In the genomic region with DNA sequence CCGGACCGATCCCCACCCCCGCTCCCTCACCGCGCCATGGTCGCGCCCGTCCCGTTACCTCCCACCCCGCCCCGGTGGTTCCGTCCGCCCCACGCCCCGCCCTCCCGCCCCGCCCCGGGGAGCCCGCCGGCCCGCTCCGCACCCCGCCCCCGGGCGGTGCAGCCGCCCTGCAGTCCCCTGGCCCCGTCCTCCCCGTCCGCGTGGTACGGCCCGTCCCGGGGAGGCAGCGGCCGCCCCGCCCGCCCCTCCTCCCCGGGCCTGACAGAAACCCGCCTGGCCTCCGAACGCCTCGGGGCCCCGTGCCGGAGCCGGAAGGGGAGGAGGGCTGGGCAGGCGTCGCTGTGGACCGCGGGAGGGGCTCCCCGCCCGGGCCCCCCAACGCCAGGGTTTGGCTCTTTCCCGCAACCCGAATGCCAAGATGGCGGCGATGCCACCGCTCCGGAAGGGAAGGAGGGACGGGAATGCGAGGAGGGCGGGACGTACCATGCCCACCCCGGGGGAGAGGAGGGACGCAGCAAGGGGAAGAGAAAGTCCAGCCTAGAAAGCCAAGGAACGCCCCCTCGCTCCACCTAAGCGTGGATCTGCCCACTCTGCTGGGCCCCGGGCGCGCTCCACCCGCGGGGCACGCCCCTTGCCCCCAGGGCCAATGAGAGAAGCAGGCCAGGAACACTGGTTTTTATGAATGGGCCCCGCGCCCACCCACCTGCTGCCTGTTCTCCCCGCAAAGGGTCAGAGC, we compare ENCODE assay signal across 1 cellular context.
TF ChIP-seq lines count a peak whose summit lies in the region.

A gene (minus strand): TSS at position 56 of the 736 bp plus-strand sequence. CDS start 132 bp downstream, outside the sequence.

TF ChIP-seq in HepG2, 621 proteins besides CTCF, POLR2A, EP300 and RAD21 (continued from another document and continues in another):
- TF ChIP-seq ZNF331 (CRISPR knock-in tag; IDR thresholded peaks at IDR 0.05): peak; percentile 84
- TF ChIP-seq ZEB1 (IDR thresholded peaks at IDR 0.05; ENCODE audit: insufficient replicate concordance, low read depth): peak; percentile 51
- TF ChIP-seq, protein P1, sequence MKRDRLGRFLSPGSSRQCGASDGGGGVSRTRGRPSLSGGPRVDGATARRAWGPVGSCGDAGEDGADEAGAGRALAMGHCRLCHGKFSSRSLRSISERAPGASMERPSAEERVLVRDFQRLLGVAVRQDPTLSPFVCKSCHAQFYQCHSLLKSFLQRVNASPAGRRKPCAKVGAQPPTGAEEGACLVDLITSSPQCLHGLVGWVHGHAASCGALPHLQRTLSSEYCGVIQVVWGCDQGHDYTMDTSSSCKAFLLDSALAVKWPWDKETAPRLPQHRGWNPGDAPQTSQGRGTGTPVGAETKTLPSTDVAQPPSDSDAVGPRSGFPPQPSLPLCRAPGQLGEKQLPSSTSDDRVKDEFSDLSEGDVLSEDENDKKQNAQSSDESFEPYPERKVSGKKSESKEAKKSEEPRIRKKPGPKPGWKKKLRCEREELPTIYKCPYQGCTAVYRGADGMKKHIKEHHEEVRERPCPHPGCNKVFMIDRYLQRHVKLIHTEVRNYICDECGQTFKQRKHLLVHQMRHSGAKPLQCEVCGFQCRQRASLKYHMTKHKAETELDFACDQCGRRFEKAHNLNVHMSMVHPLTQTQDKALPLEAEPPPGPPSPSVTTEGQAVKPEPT (CRISPR knock-in tag; IDR thresholded peaks at IDR 0.05; ENCODE audit: low read depth): peak; percentile 93
- peak; percentile 99 for TF ChIP-seq YY1 (IDR thresholded peaks at IDR 0.05; ENCODE audit: insufficient read depth, insufficient replicate concordance, low read depth, low read length)
- no peak for TF ChIP-seq FOXM1 (CRISPR knock-in tag; IDR thresholded peaks at IDR 0.05)
- no peak; the same call in 1 of the 2 replicates for TF ChIP-seq NCOA1 (CRISPR knock-in tag; IDR thresholded peaks at IDR 0.05)
- no peak for TF ChIP-seq ESRRA (CRISPR knock-in tag; IDR thresholded peaks at IDR 0.05; ENCODE audit: low read depth)
- no peak; the same call in 1 of the 2 replicates for TF ChIP-seq MYNN (CRISPR knock-in tag; IDR thresholded peaks at IDR 0.05; ENCODE audit: low read depth)
- TF ChIP-seq, protein P2, sequence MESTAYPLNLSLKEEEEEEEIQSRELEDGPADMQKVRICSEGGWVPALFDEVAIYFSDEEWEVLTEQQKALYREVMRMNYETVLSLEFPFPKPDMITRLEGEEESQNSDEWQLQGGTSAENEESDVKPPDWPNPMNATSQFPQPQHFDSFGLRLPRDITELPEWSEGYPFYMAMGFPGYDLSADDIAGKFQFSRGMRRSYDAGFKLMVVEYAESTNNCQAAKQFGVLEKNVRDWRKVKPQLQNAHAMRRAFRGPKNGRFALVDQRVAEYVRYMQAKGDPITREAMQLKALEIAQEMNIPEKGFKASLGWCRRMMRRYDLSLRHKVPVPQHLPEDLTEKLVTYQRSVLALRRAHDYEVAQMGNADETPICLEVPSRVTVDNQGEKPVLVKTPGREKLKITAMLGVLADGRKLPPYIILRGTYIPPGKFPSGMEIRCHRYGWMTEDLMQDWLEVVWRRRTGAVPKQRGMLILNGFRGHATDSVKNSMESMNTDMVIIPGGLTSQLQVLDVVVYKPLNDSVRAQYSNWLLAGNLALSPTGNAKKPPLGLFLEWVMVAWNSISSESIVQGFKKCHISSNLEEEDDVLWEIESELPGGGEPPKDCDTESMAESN (CRISPR knock-in tag; conservative IDR thresholded peaks at IDR 0.05): peak; percentile 74; the same call in 1 of the 2 replicates
- TF ChIP-seq ZNF773 (CRISPR knock-in tag; IDR thresholded peaks at IDR 0.05; ENCODE audit: borderline replicate concordance): no peak
- TF ChIP-seq, protein P3, sequence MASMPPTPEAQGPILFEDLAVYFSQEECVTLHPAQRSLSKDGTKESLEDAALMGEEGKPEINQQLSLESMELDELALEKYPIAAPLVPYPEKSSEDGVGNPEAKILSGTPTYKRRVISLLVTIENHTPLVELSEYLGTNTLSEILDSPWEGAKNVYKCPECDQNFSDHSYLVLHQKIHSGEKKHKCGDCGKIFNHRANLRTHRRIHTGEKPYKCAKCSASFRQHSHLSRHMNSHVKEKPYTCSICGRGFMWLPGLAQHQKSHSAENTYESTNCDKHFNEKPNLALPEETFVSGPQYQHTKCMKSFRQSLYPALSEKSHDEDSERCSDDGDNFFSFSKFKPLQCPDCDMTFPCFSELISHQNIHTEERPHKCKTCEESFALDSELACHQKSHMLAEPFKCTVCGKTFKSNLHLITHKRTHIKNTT (CRISPR knock-in tag; IDR thresholded peaks at IDR 0.05): no peak
- TF ChIP-seq CEBPB (IDR thresholded peaks at IDR 0.05; ENCODE audit: borderline replicate concordance, low read depth, low read length): no peak
- TF ChIP-seq ZNF841 (CRISPR knock-in tag; IDR thresholded peaks at IDR 0.05; ENCODE audit: borderline replicate concordance): no peak
- TF ChIP-seq, protein P4, sequence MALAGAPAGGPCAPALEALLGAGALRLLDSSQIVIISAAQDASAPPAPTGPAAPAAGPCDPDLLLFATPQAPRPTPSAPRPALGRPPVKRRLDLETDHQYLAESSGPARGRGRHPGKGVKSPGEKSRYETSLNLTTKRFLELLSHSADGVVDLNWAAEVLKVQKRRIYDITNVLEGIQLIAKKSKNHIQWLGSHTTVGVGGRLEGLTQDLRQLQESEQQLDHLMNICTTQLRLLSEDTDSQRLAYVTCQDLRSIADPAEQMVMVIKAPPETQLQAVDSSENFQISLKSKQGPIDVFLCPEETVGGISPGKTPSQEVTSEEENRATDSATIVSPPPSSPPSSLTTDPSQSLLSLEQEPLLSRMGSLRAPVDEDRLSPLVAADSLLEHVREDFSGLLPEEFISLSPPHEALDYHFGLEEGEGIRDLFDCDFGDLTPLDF (CRISPR knock-in tag; IDR thresholded peaks at IDR 0.05): peak; percentile 78; the same call in 1 of the 2 replicates
- TF ChIP-seq, protein P5, sequence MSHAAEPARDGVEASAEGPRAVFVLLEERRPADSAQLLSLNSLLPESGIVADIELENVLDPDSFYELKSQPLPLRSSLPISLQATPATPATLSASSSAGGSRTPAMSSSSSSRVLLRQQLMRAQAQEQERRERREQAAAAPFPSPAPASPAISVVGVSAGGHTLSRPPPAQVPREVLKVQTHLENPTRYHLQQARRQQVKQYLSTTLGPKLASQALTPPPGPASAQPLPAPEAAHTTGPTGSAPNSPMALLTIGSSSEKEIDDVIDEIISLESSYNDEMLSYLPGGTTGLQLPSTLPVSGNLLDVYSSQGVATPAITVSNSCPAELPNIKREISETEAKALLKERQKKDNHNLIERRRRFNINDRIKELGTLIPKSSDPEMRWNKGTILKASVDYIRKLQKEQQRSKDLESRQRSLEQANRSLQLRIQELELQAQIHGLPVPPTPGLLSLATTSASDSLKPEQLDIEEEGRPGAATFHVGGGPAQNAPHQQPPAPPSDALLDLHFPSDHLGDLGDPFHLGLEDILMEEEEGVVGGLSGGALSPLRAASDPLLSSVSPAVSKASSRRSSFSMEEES (CRISPR knock-in tag; IDR thresholded peaks at IDR 0.05): no peak; the same call in 1 of the 2 replicates
- no peak for TF ChIP-seq TP53 (CRISPR knock-in tag; conservative IDR thresholded peaks at IDR 0.05)
- TF ChIP-seq PRMT3 (CRISPR knock-in tag; IDR thresholded peaks at IDR 0.05; ENCODE audit: borderline replicate concordance, low read depth): no peak
- TF ChIP-seq GPN1 (CRISPR knock-in tag; IDR thresholded peaks at IDR 0.05; ENCODE audit: borderline replicate concordance): no peak
- TF ChIP-seq, protein P6, sequence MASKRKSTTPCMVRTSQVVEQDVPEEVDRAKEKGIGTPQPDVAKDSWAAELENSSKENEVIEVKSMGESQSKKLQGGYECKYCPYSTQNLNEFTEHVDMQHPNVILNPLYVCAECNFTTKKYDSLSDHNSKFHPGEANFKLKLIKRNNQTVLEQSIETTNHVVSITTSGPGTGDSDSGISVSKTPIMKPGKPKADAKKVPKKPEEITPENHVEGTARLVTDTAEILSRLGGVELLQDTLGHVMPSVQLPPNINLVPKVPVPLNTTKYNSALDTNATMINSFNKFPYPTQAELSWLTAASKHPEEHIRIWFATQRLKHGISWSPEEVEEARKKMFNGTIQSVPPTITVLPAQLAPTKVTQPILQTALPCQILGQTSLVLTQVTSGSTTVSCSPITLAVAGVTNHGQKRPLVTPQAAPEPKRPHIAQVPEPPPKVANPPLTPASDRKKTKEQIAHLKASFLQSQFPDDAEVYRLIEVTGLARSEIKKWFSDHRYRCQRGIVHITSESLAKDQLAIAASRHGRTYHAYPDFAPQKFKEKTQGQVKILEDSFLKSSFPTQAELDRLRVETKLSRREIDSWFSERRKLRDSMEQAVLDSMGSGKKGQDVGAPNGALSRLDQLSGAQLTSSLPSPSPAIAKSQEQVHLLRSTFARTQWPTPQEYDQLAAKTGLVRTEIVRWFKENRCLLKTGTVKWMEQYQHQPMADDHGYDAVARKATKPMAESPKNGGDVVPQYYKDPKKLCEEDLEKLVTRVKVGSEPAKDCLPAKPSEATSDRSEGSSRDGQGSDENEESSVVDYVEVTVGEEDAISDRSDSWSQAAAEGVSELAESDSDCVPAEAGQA (IDR thresholded peaks at IDR 0.05; ENCODE audit: low read depth): peak; percentile 86
- TF ChIP-seq, protein P6 (CRISPR knock-in tag; IDR thresholded peaks at IDR 0.05; ENCODE audit: borderline replicate concordance): 0 out of 2 replicates have a peak, but pooled peaks have one; percentile 58
- TF ChIP-seq, protein P7, sequence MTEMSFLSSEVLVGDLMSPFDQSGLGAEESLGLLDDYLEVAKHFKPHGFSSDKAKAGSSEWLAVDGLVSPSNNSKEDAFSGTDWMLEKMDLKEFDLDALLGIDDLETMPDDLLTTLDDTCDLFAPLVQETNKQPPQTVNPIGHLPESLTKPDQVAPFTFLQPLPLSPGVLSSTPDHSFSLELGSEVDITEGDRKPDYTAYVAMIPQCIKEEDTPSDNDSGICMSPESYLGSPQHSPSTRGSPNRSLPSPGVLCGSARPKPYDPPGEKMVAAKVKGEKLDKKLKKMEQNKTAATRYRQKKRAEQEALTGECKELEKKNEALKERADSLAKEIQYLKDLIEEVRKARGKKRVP (CRISPR knock-in tag; IDR thresholded peaks at IDR 0.05): peak in 1 of 2 experiments; percentile 55; a peak in 1 of 4 replicates
- TF ChIP-seq, protein P8, sequence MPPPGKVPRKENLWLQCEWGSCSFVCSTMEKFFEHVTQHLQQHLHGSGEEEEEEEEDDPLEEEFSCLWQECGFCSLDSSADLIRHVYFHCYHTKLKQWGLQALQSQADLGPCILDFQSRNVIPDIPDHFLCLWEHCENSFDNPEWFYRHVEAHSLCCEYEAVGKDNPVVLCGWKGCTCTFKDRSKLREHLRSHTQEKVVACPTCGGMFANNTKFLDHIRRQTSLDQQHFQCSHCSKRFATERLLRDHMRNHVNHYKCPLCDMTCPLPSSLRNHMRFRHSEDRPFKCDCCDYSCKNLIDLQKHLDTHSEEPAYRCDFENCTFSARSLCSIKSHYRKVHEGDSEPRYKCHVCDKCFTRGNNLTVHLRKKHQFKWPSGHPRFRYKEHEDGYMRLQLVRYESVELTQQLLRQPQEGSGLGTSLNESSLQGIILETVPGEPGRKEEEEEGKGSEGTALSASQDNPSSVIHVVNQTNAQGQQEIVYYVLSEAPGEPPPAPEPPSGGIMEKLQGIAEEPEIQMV (CRISPR knock-in tag; IDR thresholded peaks at IDR 0.05; ENCODE audit: low read depth): peak; percentile 52; the same call in 1 of the 2 replicates
- TF ChIP-seq ZNF441 (CRISPR knock-in tag; IDR thresholded peaks at IDR 0.05; ENCODE audit: borderline replicate concordance): 0 out of 2 replicates have a peak, but pooled peaks have one; percentile 5
- TF ChIP-seq ZNF546 (CRISPR knock-in tag; conservative IDR thresholded peaks at IDR 0.05): peak; percentile 56; the same call in 1 of the 2 replicates
- TF ChIP-seq ASH2L (IDR thresholded peaks at IDR 0.05; ENCODE audit: insufficient read length, low read depth, low read length): peak; percentile 91
- peak; percentile 86; the same call in 1 of the 2 replicates for TF ChIP-seq ZNF788 (CRISPR knock-in tag; IDR thresholded peaks at IDR 0.05; ENCODE audit: borderline replicate concordance)
- TF ChIP-seq TEAD3 (CRISPR knock-in tag; optimal IDR thresholded peaks at IDR 0.05; ENCODE audit: borderline replicate concordance): peak; percentile 94
- no peak for TF ChIP-seq TRIM24 (CRISPR knock-in tag; IDR thresholded peaks at IDR 0.05)
- TF ChIP-seq ZNF260 (CRISPR knock-in tag; IDR thresholded peaks at IDR 0.05; ENCODE audit: borderline replicate concordance, low read depth): no peak
- TF ChIP-seq, protein P9, sequence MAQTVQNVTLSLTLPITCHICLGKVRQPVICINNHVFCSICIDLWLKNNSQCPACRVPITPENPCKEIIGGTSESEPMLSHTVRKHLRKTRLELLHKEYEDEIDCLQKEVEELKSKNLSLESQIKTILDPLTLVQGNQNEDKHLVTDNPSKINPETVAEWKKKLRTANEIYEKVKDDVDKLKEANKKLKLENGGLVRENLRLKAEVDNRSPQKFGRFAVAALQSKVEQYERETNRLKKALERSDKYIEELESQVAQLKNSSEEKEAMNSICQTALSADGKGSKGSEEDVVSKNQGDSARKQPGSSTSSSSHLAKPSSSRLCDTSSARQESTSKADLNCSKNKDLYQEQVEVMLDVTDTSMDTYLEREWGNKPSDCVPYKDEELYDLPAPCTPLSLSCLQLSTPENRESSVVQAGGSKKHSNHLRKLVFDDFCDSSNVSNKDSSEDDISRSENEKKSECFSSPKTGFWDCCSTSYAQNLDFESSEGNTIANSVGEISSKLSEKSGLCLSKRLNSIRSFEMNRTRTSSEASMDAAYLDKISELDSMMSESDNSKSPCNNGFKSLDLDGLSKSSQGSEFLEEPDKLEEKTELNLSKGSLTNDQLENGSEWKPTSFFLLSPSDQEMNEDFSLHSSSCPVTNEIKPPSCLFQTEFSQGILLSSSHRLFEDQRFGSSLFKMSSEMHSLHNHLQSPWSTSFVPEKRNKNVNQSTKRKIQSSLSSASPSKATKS (CRISPR knock-in tag; IDR thresholded peaks at IDR 0.05): no peak
- TF ChIP-seq PTBP1 (IDR thresholded peaks at IDR 0.05; ENCODE audit: low read depth, low read length, poor library complexity, severe bottlenecking): no peak
- TF ChIP-seq ZC3H13 (CRISPR knock-in tag; IDR thresholded peaks at IDR 0.05): no peak; the same call in 1 of the 2 replicates
- TF ChIP-seq JDP2 (CRISPR knock-in tag; IDR thresholded peaks at IDR 0.05; ENCODE audit: borderline replicate concordance): no peak
- no peak for TF ChIP-seq ZNF543 (CRISPR knock-in tag; IDR thresholded peaks at IDR 0.05)
- peak; percentile 88 for TF ChIP-seq CCDC6 (CRISPR knock-in tag; IDR thresholded peaks at IDR 0.05)
